29 cellular contexts compared by ENCODE assay signal in genomic region chr7:117567781-117568180, GRCh38.
"Had no signal": no experiment of that assay in that cellular context is flagged by ENCODE, and none has a peak within 500 bp of the region (broad histone marks: within the 10 kb centered on the region; RNA-seq: fewer than 3 reads in every experiment).

No MANE protein-coding gene starts in this region.

- H3K27ac ChIP-seq: cardiac muscle cell, coronary artery, dorsolateral prefrontal cortex, heart right ventricle, hepatocyte had no signal

- H3K4me2 ChIP-seq: hepatocyte had no signal

- H3K9me3 ChIP-seq: heart right ventricle had no signal

- H3K4me3 ChIP-seq: cardiac muscle cell, coronary artery, dorsolateral prefrontal cortex, heart right ventricle, hepatocyte had no signal

- H3K4me1 ChIP-seq: heart right ventricle had no signal

- H2AFZ ChIP-seq: hepatocyte had no signal

- H3K36me3 ChIP-seq: cardiac muscle cell, heart right ventricle had no signal

- DNase-seq: activated CD4-positive, alpha-beta memory T cell treated with anti-CD3 and anti-CD28 coated beads for 36 hours; activated CD4-positive, alpha-beta T cell treated with anti-CD3 and anti-CD28 coated beads for 36 hours; activated CD4-positive, alpha-beta T cell treated with anti-CD3 and anti-CD28 coated beads, Interleukin-2, amount 10 ng/mL, durations not matched to agents 24 days and 14 days; activated CD4-positive, CD25-positive, alpha-beta regulatory T cell; activated CD4-positive, CD25-positive, alpha-beta regulatory T cell treated with anti-CD3 and anti-CD28 coated beads, Interleukin-2, amount 50 U/mL, for 72 hours; activated CD8-positive, alpha-beta memory T cell treated with anti-CD3 and anti-CD28 coated beads, Interleukin-2, amount 10 ng/mL, durations not matched to agents 7 days and 5 days; activated CD8-positive, alpha-beta memory T cell treated with anti-CD3 and anti-CD28 coated beads, Interleukin-2, amount 50 U/mL, for 4 hours; activated CD8-positive, alpha-beta T cell treated with anti-CD3 and anti-CD28 coated beads, Interleukin-2, amount 10 ng/mL, durations not matched to agents 7 days and 5 days; activated gamma-delta T cell; activated naive CD4-positive, alpha-beta T cell; activated naive CD4-positive, alpha-beta T cell treated with anti-CD3 and anti-CD28 coated beads, Interleukin-2, amount 10 ng/mL, durations not matched to agents 7 days and 5 days; activated naive CD8-positive, alpha-beta T cell treated with anti-CD3 and anti-CD28 coated beads, Interleukin-2, amount 10 ng/mL, durations not matched to agents 7 days and 5 days; activated T-cell treated with anti-CD3 and anti-CD28 coated beads, Interleukin-2, amount 50 U/mL, for 1 hour; activated T-cell treated with anti-CD3 and anti-CD28 coated beads, Interleukin-2, amount 50 U/mL, for 48 hours; amniotic stem cell; anterior cingulate cortex; central memory CD4-positive, alpha-beta T cell; cerebellar nuclear complex; dorsolateral prefrontal cortex; effector memory CD4-positive, alpha-beta T cell; endodermal cell; foreskin fibroblast; heart right ventricle; T-helper 2 cell had no signal

- ATAC-seq: activated CD4-positive, alpha-beta T cell treated with anti-CD3 and anti-CD28 coated beads for 36 hours; activated CD8-positive, alpha-beta memory T cell treated with anti-CD3 and anti-CD28 coated beads, Interleukin-2, amount 10 ng/mL, durations not matched to agents 7 days and 5 days; activated CD8-positive, alpha-beta T cell treated with anti-CD3 and anti-CD28 coated beads, Interleukin-2, amount 10 ng/mL, durations not matched to agents 7 days and 5 days; activated naive CD4-positive, alpha-beta T cell treated with anti-CD3 and anti-CD28 coated beads, Interleukin-2, amount 50 U/mL, for 72 hours; esophagus mucosa had no signal

- H3K27me3 ChIP-seq: cardiac muscle cell, dorsolateral prefrontal cortex, heart right ventricle, hepatocyte had no signal
